10 cellular contexts compared by ENCODE assay signal in genomic region chr9:130265431-130266235, GRCh38. TPM values are rescaled to one million over a fixed set of nuclear protein-coding genes. Genes with fewer than 3 reads are reported as not detected.
A peak's percentile ranks its signal among the peaks of the same experiment; 100 is the strongest.
DNase-seq lines count a peak whose midpoint lies in the region; ATAC-seq and TF ChIP-seq lines count a peak whose summit lies in the region.
"Had no signal": no experiment of that assay in that cellular context is flagged by ENCODE, and none has a peak within 500 bp of the region (broad histone marks: within the 10 kb centered on the region; RNA-seq: fewer than 3 reads in every experiment).

HMCN2 (plus strand) TSS chr9:130265760; CDS start chr9:130265879, 119 bp downstream.

- H3K4me3 ChIP-seq in esophagus (ENCODE audit: low read depth in 1 of 2, low read length in 2 of 2) (peak within 1 kb of the TSS; percentile 17 to 26), mucosa of descending colon (no peak within 1 kb of the TSS), uterus (peak within 1 kb of the TSS; percentile 23 to 32)

- CTCF ChIA-PET in activated CD4-positive, alpha-beta T cell treated with anti-CD3 and anti-CD28 coated beads for 36 hours (lab: Charles Lee) = no interaction called here

- intact Hi-C loops in activated CD4-positive, alpha-beta T cell treated with anti-CD3 and anti-CD28 coated beads for 36 hours (cut with DNase I, micrococcal nuclease) = no loop called here
- intact Hi-C loops in mucosa of descending colon (cut with DNase I, micrococcal nuclease) = no loop called here
- intact Hi-C loops in uterus (cut with DNase I; ENCODE audit: low total_unique reads) = no loop called here

- no peaks in the 10 kb centered on the region for H3K4me1 Mint-ChIP-seq in activated CD4-positive, alpha-beta T cell treated with anti-CD3 and anti-CD28 coated beads for 36 hours

- H3K27me3 Mint-ChIP-seq in activated CD4-positive, alpha-beta T cell treated with anti-CD3 and anti-CD28 coated beads for 36 hours = peaks cover 58% of the 10 kb centered on the region

- 2 to 3% methylated on average over 49 to 89 of the region's 89 CpGs for WGBS in esophagus, 2 donors

- H3K27me3 ChIP-seq in esophagus (ENCODE audit: control insufficient read depth in 1 of 2, insufficient read depth in 2 of 2, low read length in 2 of 2) (peaks cover 3 to 7% of the 10 kb centered on the region in 2 donors), uterus (no peaks in the 10 kb centered on the region)

- TF ChIP-seq CTCF in mucosa of descending colon (IDR thresholded peaks at IDR 0.05) (no peak), uterus (IDR thresholded peaks at IDR 0.05) (no peak)

- H3K36me3 ChIP-seq in esophagus (ENCODE audit: control insufficient read depth in 2 of 2, insufficient read depth in 2 of 2, low read length in 1 of 2) (no peaks in the 10 kb centered on the region), mucosa of descending colon (ENCODE audit: low read depth) (no peaks in the 10 kb centered on the region), uterus (no peaks in the 10 kb centered on the region)

- no peak within 1 kb of the TSS for H3K27ac Mint-ChIP-seq in activated CD4-positive, alpha-beta T cell treated with anti-CD3 and anti-CD28 coated beads for 36 hours

- H3K4me1 ChIP-seq in esophagus (ENCODE audit: control insufficient read depth in 2 of 2, insufficient read depth in 2 of 2, low read length in 1 of 2) = peaks cover 0 to 13% of the 10 kb centered on the region in 2 donors
- peaks cover 6% of the 10 kb centered on the region for H3K4me1 ChIP-seq in mucosa of descending colon (ENCODE audit: low read depth)
- H3K4me1 ChIP-seq in uterus = peaks cover 0 to 6% of the 10 kb centered on the region in 2 donors

- H3K36me3 Mint-ChIP-seq in activated CD4-positive, alpha-beta T cell treated with anti-CD3 and anti-CD28 coated beads for 36 hours (ENCODE audit: low read depth) = no peaks in the 10 kb centered on the region

- peak within 1 kb of the TSS; percentile 38 to 48 for H3K27ac ChIP-seq in esophagus (ENCODE audit: low read depth in 2 of 2, low read length in 1 of 2)
- peak within 1 kb of the TSS; percentile 17 to 59 for H3K27ac ChIP-seq in uterus
- H3K27ac ChIP-seq: C4-2B had no signal

- no peak for TF ChIP-seq POLR2A in uterus (IDR thresholded peaks at IDR 0.05)

- H3K9me3 Mint-ChIP-seq in activated CD4-positive, alpha-beta T cell treated with anti-CD3 and anti-CD28 coated beads for 36 hours (ENCODE audit: low read depth) = no peaks in the 10 kb centered on the region

- DNase-seq in activated CD4-positive, alpha-beta T cell treated with anti-CD3 and anti-CD28 coated beads for 36 hours = peak; percentile 16
- no peak for DNase-seq in activated CD4-positive, alpha-beta T cell treated with anti-CD3 and anti-CD28 coated beads, Interleukin-2, amount 50 U/mL, for 4 hours
- peak in 1 of 3 donors; percentile 33 for DNase-seq in mucosa of descending colon
- no peak for DNase-seq in uterus
- no peak for DNase-seq in occipital lobe (lab: John Stamatoyannopoulos, UW)
- DNase-seq: T1000 had no signal

- no peak for ATAC-seq in activated CD4-positive, alpha-beta T cell treated with anti-CD3 and anti-CD28 coated beads for 36 hours
- ATAC-seq in mucosa of descending colon = peak; percentile 38
- ATAC-seq in HG03521 (IDR thresholded peaks at IDR 0.05; ENCODE audit: unreplicated experiment) = no peak
- ATAC-seq in HG02759 (IDR thresholded peaks at IDR 0.05; ENCODE audit: unreplicated experiment) = no peak

- H3K9me3 ChIP-seq in esophagus (ENCODE audit: control insufficient read depth in 2 of 2, insufficient read depth in 1 of 2, low read depth in 1 of 2, low read length in 1 of 2) = no peaks in the 10 kb centered on the region
- H3K9me3 ChIP-seq in mucosa of descending colon = no peaks in the 10 kb centered on the region
- H3K9me3 ChIP-seq in uterus = no peaks in the 10 kb centered on the region

- POLR2A ChIA-PET in activated CD4-positive, alpha-beta T cell treated with anti-CD3 and anti-CD28 coated beads for 36 hours (lab: Charles Lee) = no interaction called here

- H3K4me3 Mint-ChIP-seq in activated CD4-positive, alpha-beta T cell treated with anti-CD3 and anti-CD28 coated beads for 36 hours = no peak within 1 kb of the TSS

RNA-seq across cellular contexts. Expression of gene HMCN2, which starts in this region (rescaled TPM):
- under 1 TPM; 0.05 TPM for total RNA-seq in activated CD4-positive, alpha-beta T cell treated with anti-CD3 and anti-CD28 coated beads for 36 hours
- polyA plus RNA-seq in esophagus = 1 to 10 TPM; 4.1 to 4.8 TPM
- total RNA-seq in mucosa of descending colon (10 to 100 TPM; 28.1 to 40.5 (median 33.2) TPM), uterus (10 to 100 TPM in 3 of 4 donors, 1 to 10 TPM in 1; 1.8 to 46.7 (median 24.4) TPM), occipital lobe (not detected)

Comparison
In these comparisons a context has a peak if more than half of its experiments do, and no peak if none do; other contexts are left out.
1. Peak in DNase-seq in activated CD4-positive, alpha-beta T cell treated with anti-CD3 and anti-CD28 coated beads for 36 hours; RNA of the gene not detected or under 1 TPM.